In the genomic region with DNA sequence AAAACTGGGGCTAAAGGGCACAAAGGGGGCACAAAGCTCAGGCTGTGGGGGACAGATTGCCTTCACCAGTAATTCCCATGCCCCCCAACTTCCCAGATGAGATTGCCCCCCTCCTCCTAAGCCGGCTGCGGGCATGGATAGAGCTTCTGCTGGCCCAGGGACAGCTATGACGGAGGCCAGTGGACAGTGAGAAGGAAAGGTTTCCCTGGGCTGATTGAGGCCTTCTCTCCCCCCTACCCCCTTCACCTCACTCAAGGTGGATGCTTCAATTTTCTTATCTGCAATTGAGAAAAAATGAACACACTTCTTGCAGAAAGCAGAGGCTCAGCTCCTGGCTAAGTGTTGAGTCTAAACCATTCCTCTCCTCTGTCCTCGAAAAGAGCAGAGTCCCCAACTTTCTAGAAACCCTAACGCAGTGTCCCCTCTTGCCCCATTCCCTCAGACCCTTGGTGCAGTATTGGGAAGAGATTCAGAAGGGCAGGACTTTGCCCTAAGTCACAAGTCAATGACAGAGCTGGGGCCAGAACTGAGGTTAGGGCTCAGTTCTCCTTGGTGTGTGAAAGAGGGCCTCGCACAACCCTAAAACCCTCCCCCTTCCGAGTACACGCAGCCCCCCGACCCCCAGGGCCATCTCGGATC, we compare ENCODE assay signal across 8 cellular contexts. TPM values are rescaled to one million over a fixed set of nuclear protein-coding genes. Genes with fewer than 3 reads are reported as not detected.
DNase-seq lines count a peak whose midpoint lies in the region; TF ChIP-seq lines count a peak whose summit lies in the region.

No MANE protein-coding gene starts in this region.

- POLR2A ChIA-PET in CD4-positive, alpha-beta memory T cell (lab: Charles Lee; ENCODE audit: partially characterized antibody): interaction anchor here (0.7 to 2.8 kb wide), 5 partner anchors 9 to 68 kb away, joined by 3 to 15 read pairs (median 8); a partner anchor contains a TSS

- 12 to 38% methylated on average over 6 to 10 of the region's 10 CpGs for WGBS in esophagus squamous epithelium, 2 donors

- intact Hi-C loops in CD4-positive, alpha-beta memory T cell (cut with micrococcal nuclease): no loop called here
- intact Hi-C loops in esophagus squamous epithelium (cut with DNase I): no loop called here

- H3K4me1 ChIP-seq in CD4-positive, alpha-beta memory T cell (ENCODE audit: insufficient read depth, low read length): peaks cover 29% of the 10 kb centered on the region
- H3K4me1 ChIP-seq in SJSA1 (replicated peaks) (peaks cover 68% of the 10 kb centered on the region), esophagus squamous epithelium (peaks cover 42 to 65% (median 46%) of the 10 kb centered on the region in 3 donors), neuron (ENCODE audit: insufficient read depth, low read length) (peaks cover 25% of the 10 kb centered on the region)

- H3K4me3 Mint-ChIP-seq in CD4-positive, alpha-beta memory T cell: peak overlapping the region; percentile 75 to 94 (median 84)

- H2AFZ ChIP-seq in neuron (ENCODE audit: low read depth, low read length): peak overlapping the region; percentile 32

- DNase-seq in CD4-positive, alpha-beta memory T cell: no peak
- no peak for DNase-seq in SJSA1 (ENCODE audit: low read depth in 1 of 2, low spot score in 2 of 2)
- no peak for DNase-seq in esophagus squamous epithelium (lab: John Stamatoyannopoulos, UW)
- no peak for DNase-seq in activated effector memory CD4-positive, alpha-beta T cell treated with anti-CD3 and anti-CD28 coated beads, Interleukin-2, amount 50 U/mL, for 16 hours
- no peak for DNase-seq in RKO (ENCODE audit: low spot score)
- no peak for DNase-seq in NCI-H1417 (lab: John Stamatoyannopoulos, UW)
- no peak for DNase-seq in retina

- TF ChIP-seq CTCF in esophagus squamous epithelium (IDR thresholded peaks at IDR 0.05): no peak

- H3K27ac Mint-ChIP-seq in CD4-positive, alpha-beta memory T cell: peak overlapping the region in 4 of 7 donors; percentile 46 to 78 (median 58)

- H3K27me3 Mint-ChIP-seq in CD4-positive, alpha-beta memory T cell: no peaks in the 10 kb centered on the region

- H3K4me3 ChIP-seq in CD4-positive, alpha-beta memory T cell (ENCODE audit: low read length in 2 of 2): peak overlapping the region; percentile 42 to 72
- H3K4me3 ChIP-seq in SJSA1 (peak overlapping the region; percentile 85), esophagus squamous epithelium (peak overlapping the region; percentile 77 to 87 (median 80)), neuron (ENCODE audit: low read length) (peak overlapping the region; percentile 42)

- peak overlapping the region; percentile 58 for H3K27ac ChIP-seq in CD4-positive, alpha-beta memory T cell (ENCODE audit: low read depth, low read length)
- peak overlapping the region; percentile 90 for H3K27ac ChIP-seq in SJSA1
- peak overlapping the region; percentile 90 to 98 (median 94) for H3K27ac ChIP-seq in esophagus squamous epithelium

- TF ChIP-seq POLR2A in esophagus squamous epithelium (IDR thresholded peaks at IDR 0.05): no peak

- peaks cover 3 to 36% (median 17%) of the 10 kb centered on the region in 4 donors for H3K4me1 Mint-ChIP-seq in CD4-positive, alpha-beta memory T cell

- H3K36me3 Mint-ChIP-seq in CD4-positive, alpha-beta memory T cell: no peaks in the 10 kb centered on the region

- H3K36me3 ChIP-seq in CD4-positive, alpha-beta memory T cell (ENCODE audit: insufficient read depth, low read length): no peaks in the 10 kb centered on the region
- H3K36me3 ChIP-seq in SJSA1 (peaks cover 35% of the 10 kb centered on the region), esophagus squamous epithelium (no peaks in the 10 kb centered on the region), neuron (ENCODE audit: insufficient read depth, low read length) (no peaks in the 10 kb centered on the region)

- H3K9me3 Mint-ChIP-seq in CD4-positive, alpha-beta memory T cell: no peaks in the 10 kb centered on the region

- H3K27me3 ChIP-seq in CD4-positive, alpha-beta memory T cell (ENCODE audit: insufficient read depth, low read length): no peaks in the 10 kb centered on the region
- H3K27me3 ChIP-seq in SJSA1 (replicated peaks) (no peaks in the 10 kb centered on the region), esophagus squamous epithelium (peaks cover 0 to 5% (median 0%) of the 10 kb centered on the region in 4 donors), neuron (ENCODE audit: insufficient read depth, low read length) (peaks cover 25% of the 10 kb centered on the region)

- CTCF ChIA-PET in CD4-positive, alpha-beta memory T cell (lab: Charles Lee; ENCODE audit: partially characterized antibody): interaction anchor here (0.9 to 2.1 kb wide), 6 partner anchors 12 to 238 kb away, joined by 3 to 11 read pairs (median 4); no protein-coding TSS in a partner anchor

- H3K9me3 ChIP-seq in CD4-positive, alpha-beta memory T cell (ENCODE audit: control insufficient read depth in 1 of 2, low read length in 2 of 2): no peaks in the 10 kb centered on the region
- H3K9me3 ChIP-seq in SJSA1 (replicated peaks): no peaks in the 10 kb centered on the region; the same call in 1 of the 2 replicates
- H3K9me3 ChIP-seq in esophagus squamous epithelium: no peaks in the 10 kb centered on the region
- no peaks in the 10 kb centered on the region for H3K9me3 ChIP-seq in neuron (ENCODE audit: low read length)

RNA-seq across cellular contexts. Expression of a gene that starts 0.8 kb away (rescaled TPM):
- 1 to 10 TPM; 3.8 to 3.9 TPM for total RNA-seq in CD4-positive, alpha-beta memory T cell
- polyA plus RNA-seq in CD4-positive, alpha-beta memory T cell: 1 to 10 TPM; 1.2 to 2.3 TPM
- total RNA-seq in SJSA1 (2014; rRNA removed; shearing (Covaris generic)): 105 and 107 TPM in 2 replicates
- 100 to 1,000 TPM in 3 of 4 donors, 10 to 100 TPM in 1; 88.1 to 174 (median 120) TPM for total RNA-seq in esophagus squamous epithelium

RNA-seq across cellular contexts. Expression of a gene that starts 15.5 kb away (rescaled TPM):
- total RNA-seq in CD4-positive, alpha-beta memory T cell: 10 to 100 TPM; 56.4 to 56.6 TPM
- polyA plus RNA-seq in CD4-positive, alpha-beta memory T cell: 10 to 100 TPM; 24.7 to 30.2 TPM
- total RNA-seq in SJSA1 (2014; rRNA removed; shearing (Covaris generic)): 7.3 and 18.4 TPM in 2 replicates
- total RNA-seq in esophagus squamous epithelium: 10 to 100 TPM; 22.3 to 32.4 (median 27.0) TPM

RNA-seq across cellular contexts. Expression of a gene that starts 30.7 kb away (rescaled TPM):
- total RNA-seq in CD4-positive, alpha-beta memory T cell: under 1 TPM in 1 of 2 experiments, not detected in 1; 0.36 TPM
- under 1 TPM; 0.11 to 0.24 TPM for polyA plus RNA-seq in CD4-positive, alpha-beta memory T cell
- not detected in 2 replicates for total RNA-seq in SJSA1 (2014; rRNA removed; shearing (Covaris generic))
- total RNA-seq in esophagus squamous epithelium: not detected

RNA-seq across cellular contexts. Expression of a gene that starts 39.3 kb away (rescaled TPM):
- total RNA-seq in CD4-positive, alpha-beta memory T cell: not detected
- not detected for polyA plus RNA-seq in CD4-positive, alpha-beta memory T cell
- 0.50 TPM in 1 of 2 replicates, not detected in the other for total RNA-seq in SJSA1 (2014; rRNA removed; shearing (Covaris generic))
- total RNA-seq in esophagus squamous epithelium: under 1 TPM in 2 of 4 donors, not detected in 2; 0.09 to 0.68 TPM

RNA-seq across cellular contexts. Expression of a gene that starts 40.8 kb away (rescaled TPM):
- total RNA-seq in CD4-positive, alpha-beta memory T cell: not detected
- polyA plus RNA-seq in CD4-positive, alpha-beta memory T cell: not detected
- total RNA-seq in SJSA1 (2014; rRNA removed; shearing (Covaris generic)): not detected in 2 replicates
- total RNA-seq in esophagus squamous epithelium: not detected

Comparison
In these comparisons a context has a peak if more than half of its experiments do, and no peak if none do; other contexts are left out.
1. RNA of a gene that starts 0.8 kb away (total RNA-seq): 88.1 to 174 TPM in esophagus squamous epithelium and 105 to 107 TPM in SJSA1; 3.8 to 3.9 TPM in CD4-positive, alpha-beta memory T cell; every median in the first group is over 10 times any median in the second.
2. Peak in every context shown above with its lines, with median percentiles within 50 percentile points of each other: H3K27ac ChIP-seq and H3K4me3 ChIP-seq.